ENCODE assay signal across 18 cellular contexts in genomic region chr14:54621686-54622085, GRCh38. TPM values are rescaled to one million over a fixed set of nuclear protein-coding genes. Genes with fewer than 3 reads are reported as not detected.
DNase-seq lines count a peak whose midpoint lies in the region; ATAC-seq and TF ChIP-seq lines count a peak whose summit lies in the region.
"Had no signal": no experiment of that assay in that cellular context is flagged by ENCODE, and none has a peak within 500 bp of the region (broad histone marks: within the 10 kb centered on the region; RNA-seq: fewer than 3 reads in every experiment).

No MANE protein-coding gene starts in this region.

- H2AFZ ChIP-seq in Karpas-422 (ENCODE audit: low read length) = no peak overlapping the region
- H2AFZ ChIP-seq in osteoblast (ENCODE audit: low read length) = no peak overlapping the region

- peaks cover 100% of the 10 kb centered on the region for H3K79me2 ChIP-seq in Karpas-422 (ENCODE audit: low read length)
- H3K79me2 ChIP-seq in osteoblast (ENCODE audit: insufficient read depth, low read length) = peaks cover 62% of the 10 kb centered on the region

- peaks cover 44% of the 10 kb centered on the region for H3K4me1 ChIP-seq in Karpas-422 (ENCODE audit: low read length)
- peaks cover 33% of the 10 kb centered on the region for H3K4me1 ChIP-seq in osteoblast (ENCODE audit: insufficient read depth, low read length)

- H3K9me2 ChIP-seq in Karpas-422 (replicated peaks; ENCODE audit: insufficient read depth, low read length) = no peaks in the 10 kb centered on the region

- no peak for TF ChIP-seq CTCF in osteoblast (IDR thresholded peaks at IDR 0.05; ENCODE audit: extremely low read depth, low read depth, low read length)

- H3K36me3 ChIP-seq in Karpas-422 (ENCODE audit: insufficient read depth, low read length) = peaks cover 50% of the 10 kb centered on the region
- H3K36me3 ChIP-seq in osteoblast (ENCODE audit: insufficient read depth, low read length) = no peaks in the 10 kb centered on the region

- no peak overlapping the region for H3K9ac ChIP-seq in Karpas-422 (ENCODE audit: low read length)
- H3K9ac ChIP-seq: BLaER1 had no signal

- ATAC-seq in HG03521 (IDR thresholded peaks at IDR 0.05; ENCODE audit: unreplicated experiment) (no peak), GM19397 (IDR thresholded peaks at IDR 0.05; ENCODE audit: unreplicated experiment) (no peak)
- ATAC-seq: Panc1 had no signal

- H3K9me3 ChIP-seq in Karpas-422 (ENCODE audit: low read length) (no peaks in the 10 kb centered on the region), osteoblast (ENCODE audit: low read depth, low read length) (no peaks in the 10 kb centered on the region)

- peak overlapping the region; percentile 13; the same call in 1 of the 2 replicates for H3K27ac ChIP-seq in Karpas-422 (ENCODE audit: low read length)
- H3K27ac ChIP-seq in osteoblast (ENCODE audit: low read depth, low read length) = peak overlapping the region; percentile 27
- H3K27ac ChIP-seq: BLaER1 had no signal

- H3K4me2 ChIP-seq in Karpas-422 (ENCODE audit: low read depth, low read length, poor library complexity, severe bottlenecking) = no peak overlapping the region
- no peak overlapping the region for H3K4me2 ChIP-seq in osteoblast (ENCODE audit: insufficient read depth, low read length)
- H3K4me2 ChIP-seq: BLaER1 had no signal

- peak; percentile 48 for DNase-seq in EL
- DNase-seq in Karpas-422 = no peak
- peak; percentile 41 for DNase-seq in fibroblast of gingiva (ENCODE audit: low read depth)
- DNase-seq in osteoblast (ENCODE audit: insufficient read length, low spot score, missing footprints) = peak; percentile 69
- DNase-seq in SW480 (ENCODE audit: low spot score) = no peak
- no peak for DNase-seq in activated gamma-delta T cell treated with Interleukin-2 at 50 U/mL for 16 hours
- DNase-seq: CD4-positive, alpha-beta memory T cell; DMS53; H9; NCI-H1436; NCI-H2029 treated with DMSO at 0.1 percent for 48 hours; NCI-H2171; NCI-H526 had no signal

- no peak overlapping the region for H3K4me3 ChIP-seq in Karpas-422 (ENCODE audit: low read length)
- H3K4me3 ChIP-seq in osteoblast (ENCODE audit: insufficient read depth, low read length) = no peak overlapping the region
- H3K4me3 ChIP-seq: BLaER1, K562 had no signal

- H4K20me1 ChIP-seq in Karpas-422 (ENCODE audit: insufficient read depth, low read depth, low read length) (no peaks in the 10 kb centered on the region), osteoblast (ENCODE audit: insufficient read depth, low read length) (peaks cover 3% of the 10 kb centered on the region)

- H3K27me3 ChIP-seq in Karpas-422 (ENCODE audit: low read length) (no peaks in the 10 kb centered on the region), osteoblast (ENCODE audit: insufficient read depth, low read length) (no peaks in the 10 kb centered on the region)
- H3K27me3 ChIP-seq: BLaER1 had no signal

RNA-seq across cellular contexts. Expression of gene SAMD4A, which starts 54.8 kb away (rescaled TPM):
- total RNA-seq in Karpas-422 (2014; rRNA removed; shearing (Covaris generic); ENCODE audit: low replicate concordance) = 77.2 and 94.7 TPM in 2 replicates
- total RNA-seq in osteoblast = 26.1 and 28.3 TPM in 2 replicates

Comparison
In these comparisons a context has a peak if more than half of its experiments do, and no peak if none do; other contexts are left out.
1. DNase-seq: peak in EL (single experiment), fibroblast of gingiva (single experiment) and osteoblast (single experiment); none in Karpas-422 (single experiment), SW480 (single experiment) and activated gamma-delta T cell treated with Interleukin-2 at 50 U/mL for 16 hours (single experiment).